Comparison of ENCODE assay signal across 1 cellular context in the genomic region with DNA sequence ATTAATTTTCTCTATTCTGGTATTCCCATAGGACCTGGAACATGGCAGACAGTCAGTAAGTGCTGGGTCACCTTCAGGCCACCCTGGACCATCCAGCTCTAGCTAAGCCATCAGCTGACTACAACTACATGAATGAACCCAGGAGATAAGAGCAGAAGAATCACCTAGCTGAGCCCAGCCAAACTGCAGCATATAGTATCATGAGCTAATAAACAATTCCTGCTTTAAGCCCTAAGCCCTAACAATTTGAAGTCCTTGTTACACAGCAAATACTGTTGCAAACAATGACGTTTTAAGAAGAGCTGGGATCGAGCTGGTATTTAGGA.
TF ChIP-seq lines count a peak whose summit lies in the region.

No MANE protein-coding gene starts in this region.

TF ChIP-seq in A549, 52 proteins besides CTCF, POLR2A, EP300 and RAD21:
- TF ChIP-seq FOSL2 (IDR thresholded peaks at IDR 0.05) (no peak), FOSL2 (CRISPR knock-in tag; IDR thresholded peaks at IDR 0.05) (no peak), CEBPB (IDR thresholded peaks at IDR 0.05) (no peak), MAFK (IDR thresholded peaks at IDR 0.05; ENCODE audit: partially characterized antibody) (no peak), HDAC2 (IDR thresholded peaks at IDR 0.05) (no peak)
- TF ChIP-seq, protein P1, sequence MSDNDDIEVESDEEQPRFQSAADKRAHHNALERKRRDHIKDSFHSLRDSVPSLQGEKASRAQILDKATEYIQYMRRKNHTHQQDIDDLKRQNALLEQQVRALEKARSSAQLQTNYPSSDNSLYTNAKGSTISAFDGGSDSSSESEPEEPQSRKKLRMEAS (IDR thresholded peaks at IDR 0.05): no peak
